Comparison of ENCODE assay signal across 18 cellular contexts in genomic region chr1:173453982-173454381, GRCh38. TPM values are rescaled to one million over a fixed set of nuclear protein-coding genes. Genes with fewer than 3 reads are reported as not detected.
DNase-seq lines count a peak whose midpoint lies in the region; TF ChIP-seq lines count a peak whose summit lies in the region.
"Had no signal": no experiment of that assay in that cellular context is flagged by ENCODE, and none has a peak within 500 bp of the region (broad histone marks: within the 10 kb centered on the region; RNA-seq: fewer than 3 reads in every experiment).

No MANE protein-coding gene starts in this region.

- H4K91ac ChIP-seq in trophoblast cell (ENCODE audit: low read depth, low read length) = no peak overlapping the region

- no peak overlapping the region for H3K4me3 Mint-ChIP-seq in endodermal cell
- H3K4me3 Mint-ChIP-seq: activated CD8-positive, alpha-beta T cell treated with anti-CD3 and anti-CD28 coated beads, Interleukin-2, amount 10 ng/mL, durations not matched to agents 7 days and 5 days; activated naive CD8-positive, alpha-beta T cell treated with anti-CD3 and anti-CD28 coated beads, Interleukin-2, amount 50 U/mL, for 24 hours; activated T-helper 1 cell treated with anti-CD3 and anti-CD28 coated beads, Interleukin-12 subunit alpha, Interleukin-12 subunit beta, Interleukin-2, Interleukin-4 antibody, amounts not matched to agents 30 ng/mL and 10 ng/mL and 1 ng/mL, durations not matched to agents 14 hours and 24 hours and 36 hours had no signal

- H3K4me3 ChIP-seq in SJSA1 (no peak overlapping the region), endodermal cell (ENCODE audit: low read length) (no peak overlapping the region), trophoblast cell (ENCODE audit: low read depth, low read length) (no peak overlapping the region), adrenal gland (no peak overlapping the region)
- H3K4me3 ChIP-seq: pancreas had no signal

- intact Hi-C loops in adrenal gland (cut with DNase I) = no loop called here

- peaks cover 55% of the 10 kb centered on the region for H3K36me3 Mint-ChIP-seq in endodermal cell (ENCODE audit: low read depth)

- H2BK5ac ChIP-seq in trophoblast cell (ENCODE audit: low read depth, low read length, poor library complexity) = peak overlapping the region; percentile 21

- DNase-seq in EL = peak; percentile 61
- peak in 1 of 2 experiments; percentile 69 for DNase-seq in SJSA1 (ENCODE audit: low read depth in 1 of 2, low spot score in 2 of 2)
- DNase-seq in endodermal cell = no peak
- DNase-seq in trophoblast cell = no peak
- no peak for DNase-seq in adrenal gland
- DNase-seq in NCI-H2171 (lab: John Stamatoyannopoulos, UW) = no peak
- DNase-seq in CD1c-positive myeloid dendritic cell (ENCODE audit: extremely low spot score) = no peak
- DNase-seq: activated CD8-positive, alpha-beta T cell treated with anti-CD3 and anti-CD28 coated beads, Interleukin-2, amount 10 ng/mL, durations not matched to agents 7 days and 5 days; activated naive CD8-positive, alpha-beta T cell treated with anti-CD3 and anti-CD28 coated beads, Interleukin-2, amount 50 U/mL, for 24 hours; BE2C; cerebellar nuclear complex; NCI-H1694; NCI-H446; pancreas; stimulated activated CD4-positive, alpha-beta T cell treated with anti-CD3 and anti-CD28 coated beads, Interleukin-2, amount 100 ng/mL, for 48 hours; substantia nigra; WERI-Rb-1 had no signal

- H3K23ac ChIP-seq in trophoblast cell (ENCODE audit: low read length) = no peak overlapping the region

- H3K79me1 ChIP-seq in trophoblast cell (ENCODE audit: low read length) = no peaks in the 10 kb centered on the region

- H2BK12ac ChIP-seq in trophoblast cell (ENCODE audit: low read length) = no peak overlapping the region

- no peak overlapping the region for H4K8ac ChIP-seq in trophoblast cell (ENCODE audit: low read depth, low read length)

- no peaks in the 10 kb centered on the region for H3K27me3 ChIP-seq in SJSA1 (replicated peaks)
- no peaks in the 10 kb centered on the region for H3K27me3 ChIP-seq in endodermal cell (ENCODE audit: control insufficient read depth, insufficient read depth, low read length, poor library complexity, severe bottlenecking)
- H3K27me3 ChIP-seq in trophoblast cell (ENCODE audit: insufficient read depth, low read length) = no peaks in the 10 kb centered on the region
- H3K27me3 ChIP-seq in adrenal gland = no peaks in the 10 kb centered on the region
- H3K27me3 ChIP-seq: BE2C, pancreas had no signal

- no peak overlapping the region for H3K4ac ChIP-seq in trophoblast cell (ENCODE audit: low read depth, low read length)

- no peak overlapping the region for H2AK5ac ChIP-seq in trophoblast cell (ENCODE audit: low read length)

- no peaks in the 10 kb centered on the region for H3K79me2 ChIP-seq in trophoblast cell (ENCODE audit: control insufficient read depth, insufficient read depth, low read length, poor library complexity)

- H3K9me3 Mint-ChIP-seq in endodermal cell = peaks cover 8% of the 10 kb centered on the region
- H3K9me3 Mint-ChIP-seq: activated T-helper 1 cell treated with anti-CD3 and anti-CD28 coated beads, Interleukin-12 subunit alpha, Interleukin-12 subunit beta, Interleukin-2, Interleukin-4 antibody, amounts not matched to agents 30 ng/mL and 10 ng/mL and 1 ng/mL, durations not matched to agents 14 hours and 24 hours and 36 hours had no signal

- H2AFZ ChIP-seq in trophoblast cell (ENCODE audit: insufficient read depth, low read length, poor library complexity) = no peak overlapping the region

- H3K4me1 Mint-ChIP-seq in endodermal cell = peaks cover 8% of the 10 kb centered on the region

- no peaks in the 10 kb centered on the region for H3K9me3 ChIP-seq in SJSA1 (replicated peaks)
- H3K9me3 ChIP-seq in endodermal cell (ENCODE audit: control insufficient read depth, low read length) = peaks cover 7% of the 10 kb centered on the region
- H3K9me3 ChIP-seq in trophoblast cell (ENCODE audit: insufficient read depth, low read depth, low read length) = no peaks in the 10 kb centered on the region
- H3K9me3 ChIP-seq in adrenal gland (replicated peaks in 1 of 3) = no peaks in the 10 kb centered on the region
- H3K9me3 ChIP-seq: BE2C, pancreas had no signal

- H3K14ac ChIP-seq in trophoblast cell (ENCODE audit: low read length) = no peak overlapping the region

- H2BK120ac ChIP-seq in trophoblast cell (ENCODE audit: insufficient read depth, low read length, poor library complexity) = no peak overlapping the region

- H3K27ac Mint-ChIP-seq in endodermal cell = peak overlapping the region; percentile 80
- H3K27ac Mint-ChIP-seq: activated CD8-positive, alpha-beta T cell treated with anti-CD3 and anti-CD28 coated beads, Interleukin-2, amount 10 ng/mL, durations not matched to agents 7 days and 5 days; activated naive CD8-positive, alpha-beta T cell treated with anti-CD3 and anti-CD28 coated beads, Interleukin-2, amount 50 U/mL, for 24 hours; activated T-helper 1 cell treated with anti-CD3 and anti-CD28 coated beads, Interleukin-12 subunit alpha, Interleukin-12 subunit beta, Interleukin-2, Interleukin-4 antibody, amounts not matched to agents 30 ng/mL and 10 ng/mL and 1 ng/mL, durations not matched to agents 14 hours and 24 hours and 36 hours had no signal

- H3K36me3 ChIP-seq in SJSA1 (no peaks in the 10 kb centered on the region), endodermal cell (ENCODE audit: control insufficient read depth, insufficient read depth, low read length) (peaks cover 7% of the 10 kb centered on the region), trophoblast cell (ENCODE audit: control insufficient read depth in 1 of 2, insufficient read depth in 2 of 2, low read length in 2 of 2) (no peaks in the 10 kb centered on the region), adrenal gland (replicated peaks in 1 of 2) (no peaks in the 10 kb centered on the region)
- H3K36me3 ChIP-seq: BE2C, pancreas had no signal

- no peak overlapping the region for H3K18ac ChIP-seq in trophoblast cell (ENCODE audit: low read length)

- H3K9ac ChIP-seq in endodermal cell (ENCODE audit: extremely low read depth, low read length, poor library complexity, severe bottlenecking) (no peak overlapping the region), trophoblast cell (ENCODE audit: low read length) (no peak overlapping the region)

- TF ChIP-seq POLR2A in adrenal gland (IDR thresholded peaks at IDR 0.05) = no peak

- no peak overlapping the region for H4K12ac ChIP-seq in trophoblast cell (ENCODE audit: low read depth, low read length)

- peak overlapping the region; percentile 79 for H3K27ac ChIP-seq in SJSA1
- no peak overlapping the region for H3K27ac ChIP-seq in endodermal cell (ENCODE audit: low read depth, low read length)
- no peak overlapping the region for H3K27ac ChIP-seq in trophoblast cell (ENCODE audit: low read depth, low read length)
- H3K27ac ChIP-seq in adrenal gland = no peak overlapping the region
- H3K27ac ChIP-seq: pancreas, WERI-Rb-1 had no signal

- no peak overlapping the region for H3K4me2 ChIP-seq in trophoblast cell (ENCODE audit: low read length)

- TF ChIP-seq CTCF in endodermal cell (conservative IDR thresholded peaks at IDR 0.05) = no peak
- TF ChIP-seq CTCF in adrenal gland (IDR thresholded peaks at IDR 0.05) = no peak

- H3K27me3 Mint-ChIP-seq in endodermal cell (ENCODE audit: insufficient read depth) = no peaks in the 10 kb centered on the region
- H3K27me3 Mint-ChIP-seq: activated naive CD8-positive, alpha-beta T cell treated with anti-CD3 and anti-CD28 coated beads, Interleukin-2, amount 50 U/mL, for 24 hours had no signal

- H3K4me1 ChIP-seq in SJSA1 (replicated peaks) = peaks cover 24% of the 10 kb centered on the region
- H3K4me1 ChIP-seq in endodermal cell (ENCODE audit: control insufficient read depth, insufficient read depth, low read length) = no peaks in the 10 kb centered on the region
- H3K4me1 ChIP-seq in trophoblast cell (ENCODE audit: control insufficient read depth in 1 of 2, insufficient read depth in 2 of 2, low read length in 2 of 2) = peaks cover 0 to 2% of the 10 kb centered on the region in 2 experiments
- H3K4me1 ChIP-seq in adrenal gland (replicated peaks in 1 of 2) = no peaks in the 10 kb centered on the region
- H3K4me1 ChIP-seq: BE2C had no signal

RNA-seq across cellular contexts. Expression of gene PRDX6, which starts 23.2 kb away (rescaled TPM):
- 282 and 448 TPM in 2 replicates for total RNA-seq in SJSA1 (2014; rRNA removed; shearing (Covaris generic))
- total RNA-seq in endodermal cell (100 to 1,000 TPM; 483 to 623 TPM), adrenal gland (100 to 1,000 TPM; 248 to 461 (median 311) TPM)
- 313 TPM for polyA plus RNA-seq in endodermal cell (2013, experiment 1 of 2)
- polyA plus RNA-seq in endodermal cell (2013, experiment 2 of 2) = 304 TPM
- 297 and 312 TPM in 2 replicates for polyA plus RNA-seq in trophoblast cell (2013)
- polyA plus RNA-seq in adrenal gland = 100 to 1,000 TPM; 171 to 444 (median 434) TPM
